ENCODE assay signal across 9 cellular contexts in genomic region chr9:136587145-136587943, GRCh38. TPM values are rescaled to one million over a fixed set of nuclear protein-coding genes. Genes with fewer than 3 reads are reported as not detected.
A peak's percentile ranks its signal among the peaks of the same experiment; 100 is the strongest.
DNase-seq lines count a peak whose midpoint lies in the region; ATAC-seq and TF ChIP-seq lines count a peak whose summit lies in the region.
"Had no signal": no experiment of that assay in that cellular context is flagged by ENCODE, and none has a peak within 500 bp of the region (broad histone marks: within the 10 kb centered on the region; RNA-seq: fewer than 3 reads in every experiment).

No MANE protein-coding gene starts in this region.

- H3K79me2 ChIP-seq in neural cell (replicated peaks; ENCODE audit: insufficient read depth, low read length), result no peaks in the 10 kb centered on the region

- TF ChIP-seq CTCF in fibroblast of pulmonary artery (IDR thresholded peaks at IDR 0.05; ENCODE audit: low read length, missing control alignments) (no peak), neural cell (IDR thresholded peaks at IDR 0.05; ENCODE audit: poor library complexity, severe bottlenecking) (no peak), progenitor cell of endocrine pancreas (IDR thresholded peaks at IDR 0.05; ENCODE audit: unreplicated experiment) (no peak)

- H3K27me3 ChIP-seq in BLaER1 (no peaks in the 10 kb centered on the region), neural cell (ENCODE audit: insufficient read depth, low read depth, low read length) (no peaks in the 10 kb centered on the region)
- no peaks in the 10 kb centered on the region for H3K27me3 ChIP-seq in effector memory CD4-positive, alpha-beta T cell (replicated peaks; ENCODE audit: control insufficient read depth, insufficient read depth, low read length, poor library complexity, severe bottlenecking)

- TF ChIP-seq EP300 in neural cell (conservative IDR thresholded peaks at IDR 0.05; ENCODE audit: poor library complexity, severe bottlenecking), result no peak

- peak overlapping the region; percentile 98 for H3K4me2 ChIP-seq in BLaER1
- H3K4me2 ChIP-seq in neural cell (ENCODE audit: low read length), result no peak overlapping the region

- peaks cover 99% of the 10 kb centered on the region for H3K4me1 ChIP-seq in BLaER1
- H3K4me1 ChIP-seq in effector memory CD4-positive, alpha-beta T cell (ENCODE audit: control insufficient read depth, insufficient read depth, low read length, poor library complexity, severe bottlenecking), result peaks cover 12% of the 10 kb centered on the region

- peaks cover 20% of the 10 kb centered on the region for H3K4me1 Mint-ChIP-seq in progenitor cell of endocrine pancreas (ENCODE audit: low read depth)
- H3K4me1 Mint-ChIP-seq in activated CD8-positive, alpha-beta T cell treated with anti-CD3 and anti-CD28 coated beads, Interleukin-2, amount 10 ng/mL, durations not matched to agents 7 days and 5 days (ENCODE audit: low read depth), result peaks cover 18% of the 10 kb centered on the region
- peaks cover 14% of the 10 kb centered on the region for H3K4me1 Mint-ChIP-seq in activated naive CD4-positive, alpha-beta T cell treated with anti-CD3 and anti-CD28 coated beads, Interleukin-2, amount 10 ng/mL, durations not matched to agents 7 days and 5 days

- no peaks in the 10 kb centered on the region for H3F3A ChIP-seq in neural cell (ENCODE audit: insufficient read depth, low read length, poor library complexity, severe bottlenecking)

- H3K27me3 Mint-ChIP-seq in progenitor cell of endocrine pancreas, result peaks cover 4% of the 10 kb centered on the region
- no peaks in the 10 kb centered on the region for H3K27me3 Mint-ChIP-seq in activated CD8-positive, alpha-beta T cell treated with anti-CD3 and anti-CD28 coated beads, Interleukin-2, amount 10 ng/mL, durations not matched to agents 7 days and 5 days (ENCODE audit: low read depth)
- peaks cover 4% of the 10 kb centered on the region for H3K27me3 Mint-ChIP-seq in activated naive CD4-positive, alpha-beta T cell treated with anti-CD3 and anti-CD28 coated beads, Interleukin-2, amount 10 ng/mL, durations not matched to agents 7 days and 5 days

- no peak overlapping the region for H3K4me3 Mint-ChIP-seq in progenitor cell of endocrine pancreas (ENCODE audit: low read depth)
- no peak overlapping the region for H3K4me3 Mint-ChIP-seq in activated CD8-positive, alpha-beta T cell treated with anti-CD3 and anti-CD28 coated beads, Interleukin-2, amount 10 ng/mL, durations not matched to agents 7 days and 5 days
- no peak overlapping the region for H3K4me3 Mint-ChIP-seq in activated naive CD4-positive, alpha-beta T cell treated with anti-CD3 and anti-CD28 coated beads, Interleukin-2, amount 10 ng/mL, durations not matched to agents 7 days and 5 days

- H3K36me3 Mint-ChIP-seq in progenitor cell of endocrine pancreas (ENCODE audit: insufficient read depth), result no peaks in the 10 kb centered on the region
- H3K36me3 Mint-ChIP-seq in activated CD8-positive, alpha-beta T cell treated with anti-CD3 and anti-CD28 coated beads, Interleukin-2, amount 10 ng/mL, durations not matched to agents 7 days and 5 days (ENCODE audit: low read depth), result no peaks in the 10 kb centered on the region
- no peaks in the 10 kb centered on the region for H3K36me3 Mint-ChIP-seq in activated naive CD4-positive, alpha-beta T cell treated with anti-CD3 and anti-CD28 coated beads, Interleukin-2, amount 10 ng/mL, durations not matched to agents 7 days and 5 days

- peak overlapping the region; percentile 80 for H3K27ac ChIP-seq in BLaER1
- H3K27ac ChIP-seq in neural cell (ENCODE audit: low read length), result no peak overlapping the region
- no peak overlapping the region for H3K27ac ChIP-seq in effector memory CD4-positive, alpha-beta T cell (ENCODE audit: insufficient read depth, low read length, poor library complexity, severe bottlenecking)

- POLR2A ChIA-PET in activated CD8-positive, alpha-beta T cell treated with anti-CD3 and anti-CD28 coated beads, Interleukin-2, amount 10 ng/mL, durations not matched to agents 7 days and 5 days (lab: Charles Lee), result no interaction called here

- peak overlapping the region; percentile 59 for H3K4me3 ChIP-seq in BLaER1
- H3K4me3 ChIP-seq in fibroblast of pulmonary artery (replicated peaks; ENCODE audit: low read depth, low read length), result no peak overlapping the region
- H3K4me3 ChIP-seq in neural cell (ENCODE audit: low read length), result no peak overlapping the region
- no peak overlapping the region for H3K4me3 ChIP-seq in effector memory CD4-positive, alpha-beta T cell (ENCODE audit: insufficient read depth, low read depth, low read length, poor library complexity, severe bottlenecking)

- CTCF ChIA-PET in activated CD8-positive, alpha-beta T cell treated with anti-CD3 and anti-CD28 coated beads, Interleukin-2, amount 10 ng/mL, durations not matched to agents 7 days and 5 days (lab: Charles Lee), result no interaction called here
- CTCF ChIA-PET in activated naive CD4-positive, alpha-beta T cell treated with anti-CD3 and anti-CD28 coated beads, Interleukin-2, amount 10 ng/mL, durations not matched to agents 7 days and 5 days (lab: Charles Lee), result no interaction called here

- H3K9me3 ChIP-seq in BLaER1, result peaks cover 7% of the 10 kb centered on the region; the same call in 1 of the 2 replicates
- no peaks in the 10 kb centered on the region for H3K9me3 ChIP-seq in neural cell (ENCODE audit: low read length)
- no peaks in the 10 kb centered on the region for H3K9me3 ChIP-seq in effector memory CD4-positive, alpha-beta T cell (ENCODE audit: control insufficient read depth, low read length)

- H3K27ac Mint-ChIP-seq in progenitor cell of endocrine pancreas, result no peak overlapping the region
- H3K27ac Mint-ChIP-seq in activated CD8-positive, alpha-beta T cell treated with anti-CD3 and anti-CD28 coated beads, Interleukin-2, amount 10 ng/mL, durations not matched to agents 7 days and 5 days, result no peak overlapping the region
- H3K27ac Mint-ChIP-seq in activated naive CD4-positive, alpha-beta T cell treated with anti-CD3 and anti-CD28 coated beads, Interleukin-2, amount 10 ng/mL, durations not matched to agents 7 days and 5 days, result no peak overlapping the region

- DNase-seq in NOMO-1 (lab: John Stamatoyannopoulos, UW; ENCODE audit: unreplicated experiment in 2 of 2) (peak; percentile 51 to 91), fibroblast of pulmonary artery (ENCODE audit: low read depth) (peak; percentile 90), progenitor cell of endocrine pancreas (ENCODE audit: low spot score, unreplicated experiment) (no peak)
- DNase-seq in activated CD8-positive, alpha-beta T cell treated with anti-CD3 and anti-CD28 coated beads, Interleukin-2, amount 10 ng/mL, durations not matched to agents 7 days and 5 days, result no peak
- DNase-seq in effector memory CD4-positive, alpha-beta T cell, result no peak
- DNase-seq in activated naive CD4-positive, alpha-beta T cell treated with anti-CD3 and anti-CD28 coated beads, Interleukin-2, amount 10 ng/mL, durations not matched to agents 7 days and 5 days, result no peak
- DNase-seq: foreskin melanocyte had no signal

- H3K9me3 Mint-ChIP-seq in progenitor cell of endocrine pancreas (ENCODE audit: low read depth), result no peaks in the 10 kb centered on the region
- H3K9me3 Mint-ChIP-seq in activated CD8-positive, alpha-beta T cell treated with anti-CD3 and anti-CD28 coated beads, Interleukin-2, amount 10 ng/mL, durations not matched to agents 7 days and 5 days (ENCODE audit: insufficient read depth), result no peaks in the 10 kb centered on the region
- no peaks in the 10 kb centered on the region for H3K9me3 Mint-ChIP-seq in activated naive CD4-positive, alpha-beta T cell treated with anti-CD3 and anti-CD28 coated beads, Interleukin-2, amount 10 ng/mL, durations not matched to agents 7 days and 5 days

- H3K9me2 ChIP-seq in neural cell (ENCODE audit: insufficient read depth, low read length), result no peaks in the 10 kb centered on the region

- TF ChIP-seq RAD21 in neural cell (conservative IDR thresholded peaks at IDR 0.05), result no peak

- peak overlapping the region; percentile 69 for H3K9ac ChIP-seq in BLaER1
- H3K9ac ChIP-seq in neural cell (ENCODE audit: low read length), result peak overlapping the region; percentile 34

- no peaks in the 10 kb centered on the region for H4K20me1 ChIP-seq in BLaER1
- H4K20me1 ChIP-seq in neural cell (ENCODE audit: insufficient read depth), result no peaks in the 10 kb centered on the region

- no peak for ATAC-seq in activated CD8-positive, alpha-beta T cell treated with anti-CD3 and anti-CD28 coated beads, Interleukin-2, amount 10 ng/mL, durations not matched to agents 7 days and 5 days

- no peak overlapping the region for H2AFZ ChIP-seq in neural cell (ENCODE audit: low read depth, low read length)

- no peaks in the 10 kb centered on the region for H3K36me3 ChIP-seq in BLaER1
- no peaks in the 10 kb centered on the region for H3K36me3 ChIP-seq in neural cell (ENCODE audit: insufficient read depth, low read length)
- no peaks in the 10 kb centered on the region for H3K36me3 ChIP-seq in effector memory CD4-positive, alpha-beta T cell (ENCODE audit: control insufficient read depth, insufficient read depth, low read length)

TF ChIP-seq in neural cell, 6 proteins besides CTCF, POLR2A, EP300 and RAD21 (continues in another document):
- TF ChIP-seq EZH2 (IDR thresholded peaks at IDR 0.05; ENCODE audit: borderline replicate concordance, insufficient read depth, low read length, poor library complexity, severe bottlenecking) (no peak), MXI1 (conservative IDR thresholded peaks at IDR 0.05; ENCODE audit: poor library complexity, severe bottlenecking) (no peak), SMC3 (conservative IDR thresholded peaks at IDR 0.05; ENCODE audit: poor library complexity) (no peak), POLR2AphosphoS5 (IDR thresholded peaks at IDR 0.05) (no peak), TAF1 (IDR thresholded peaks at IDR 0.05; ENCODE audit: low read depth) (no peak)

RNA-seq across cellular contexts. Expression of gene NOTCH1, which starts 41.5 kb away (rescaled TPM):
- 0.15 and 0.32 TPM in 2 replicates for polyA plus RNA-seq in neural cell
- 1.9 and 2.9 TPM in 2 replicates for polyA minus RNA-seq in neural cell
- 109 and 130 TPM in 2 replicates for total RNA-seq in progenitor cell of endocrine pancreas
- total RNA-seq in activated CD8-positive, alpha-beta T cell treated with anti-CD3 and anti-CD28 coated beads, Interleukin-2, amount 10 ng/mL, durations not matched to agents 7 days and 5 days, result 10 to 100 TPM; 86.6 to 94.1 TPM

Comparison
In these comparisons a context has a peak if more than half of its experiments do, and no peak if none do; other contexts are left out.
1. DNase-seq: peak in NOMO-1 (2 of 2) and fibroblast of pulmonary artery (single experiment); none in progenitor cell of endocrine pancreas (single experiment), activated CD8-positive, alpha-beta T cell treated with anti-CD3 and anti-CD28 coated beads, Interleukin-2, amount 10 ng/mL, durations not matched to agents 7 days and 5 days (single experiment), effector memory CD4-positive, alpha-beta T cell (0 of 3) and activated naive CD4-positive, alpha-beta T cell treated with anti-CD3 and anti-CD28 coated beads, Interleukin-2, amount 10 ng/mL, durations not matched to agents 7 days and 5 days (single experiment).